In genomic region chr4:186767794-186768193, GRCh38 we compare ENCODE assay signal across 9 cellular contexts. TPM values are rescaled to one million over a fixed set of nuclear protein-coding genes. Genes with fewer than 3 reads are reported as not detected.
"Had no signal": no experiment of that assay in that cellular context is flagged by ENCODE, and none has a peak within 500 bp of the region (broad histone marks: within the 10 kb centered on the region; RNA-seq: fewer than 3 reads in every experiment).

No MANE protein-coding gene starts in this region.

- H3K9me3 ChIP-seq: HAP-1 had no signal

- H3K4me3 ChIP-seq: GM23248, HAP-1 had no signal

- H2AFZ ChIP-seq: GM23248 had no signal

- H3K36me3 ChIP-seq: HAP-1 had no signal

- ATAC-seq: HCT116 had no signal

- FAIRE-seq: HTR-8/SVneo had no signal

- H3K36me3 Mint-ChIP-seq: IgD-negative memory B cell had no signal

- H3K4me3 Mint-ChIP-seq: HFFc6, IgD-negative memory B cell had no signal

- H3K27ac Mint-ChIP-seq: HFFc6, IgD-negative memory B cell had no signal

- H3K9ac ChIP-seq: GM23248 had no signal

- H3K27ac ChIP-seq: GM23248 had no signal

- H3K4me1 Mint-ChIP-seq: IgD-negative memory B cell had no signal

- DNase-seq: GM23248, GOT3, H7, HFFc6, KG1 had no signal

- H3K27me3 Mint-ChIP-seq: IgD-negative memory B cell had no signal

RNA-seq across cellular contexts. Expression of gene FAT1, which starts 44.1 kb away (rescaled TPM):
- polyA plus RNA-seq: IgD-negative memory B cell had no signal
